ENCODE assay signal across 8 cellular contexts in the genomic region with DNA sequence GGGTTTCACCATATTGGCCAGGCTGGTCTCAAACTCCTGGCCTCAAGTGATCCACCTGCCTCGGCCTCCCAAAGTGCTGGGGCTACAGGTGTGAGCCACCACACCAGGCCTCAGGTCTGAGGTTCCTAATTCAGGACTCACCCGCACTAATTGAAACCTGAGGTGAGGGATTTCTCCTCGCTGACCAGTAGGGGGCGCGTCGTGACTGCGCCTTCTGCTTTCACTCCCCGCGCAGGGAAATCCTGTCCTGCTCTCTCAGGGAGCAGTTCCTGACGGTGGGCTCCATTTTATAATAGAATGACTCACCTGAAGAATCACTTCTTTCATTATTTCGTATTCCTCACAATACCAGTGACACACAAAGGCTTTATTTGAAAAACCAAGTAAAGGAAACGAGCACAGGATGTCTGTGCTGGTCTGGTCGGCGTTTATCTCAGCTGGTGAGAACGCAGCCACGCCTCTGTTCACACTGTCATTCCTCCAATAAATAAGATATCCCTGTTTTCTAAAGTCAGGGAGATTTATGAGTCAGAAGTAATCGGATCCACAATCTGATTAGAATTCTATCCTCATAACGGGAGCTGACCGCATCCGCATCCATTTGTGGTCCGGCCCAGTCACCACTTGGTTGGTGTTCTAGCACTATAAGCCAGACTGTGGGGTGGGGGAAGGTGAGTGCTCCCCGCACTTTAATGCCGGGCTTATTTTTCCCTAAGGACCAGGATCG.
DNase-seq lines count a peak whose midpoint lies in the region; ATAC-seq and TF ChIP-seq lines count a peak whose summit lies in the region.

No MANE protein-coding gene starts in this region.

- H3K4me3 ChIP-seq in AG10803 (ENCODE audit: low read length) (peak overlapping the region; percentile 44), epithelial cell of esophagus (ENCODE audit: low read length) (peak overlapping the region; percentile 39)

- ATAC-seq in GM19035 (IDR thresholded peaks at IDR 0.05; ENCODE audit: unreplicated experiment) (peak; percentile 68), HG03439 (IDR thresholded peaks at IDR 0.05; ENCODE audit: unreplicated experiment) (peak; percentile 65)

- TF ChIP-seq CTCF in AG10803 (conservative IDR thresholded peaks at IDR 0.05; ENCODE audit: low read length) = peak; percentile 82
- TF ChIP-seq CTCF in epithelial cell of esophagus (IDR thresholded peaks at IDR 0.05; ENCODE audit: insufficient read depth, low read depth, low read length, missing control alignments) = peak; percentile 88

- DNase-seq in AG10803 (ENCODE audit: low read depth) (peak; percentile 74), NOMO-1 treated with dmso at 0.1 percent for 144 hours (lab: John Stamatoyannopoulos, UW; ENCODE audit: unreplicated experiment) (peak; percentile 42), activated T-cell treated with anti-CD3 and anti-CD28 coated beads for 24 hours (ENCODE audit: low read depth) (peak; percentile 85), epithelial cell of esophagus (ENCODE audit: low read depth) (peak; percentile 94), midbrain (lab: John Stamatoyannopoulos, UW) (peak; percentile 82)
- DNase-seq in stimulated activated CD8-positive, alpha-beta memory T cell treated with anti-CD3 and anti-CD28 coated beads, Interleukin-15, amount 100 ng/mL, for 4 hours (ENCODE audit: low read depth in 2 of 2) = peak; percentile 63 to 69

Comparison
In these comparisons a context has a peak if more than half of its experiments do, and no peak if none do; other contexts are left out.
1. Peak in every context shown above with its lines: DNase-seq, ATAC-seq and H3K4me3 ChIP-seq.
2. DNase-seq: peak in every context shown above with its lines; median percentile 94 in epithelial cell of esophagus; 85 in activated T-cell treated with anti-CD3 and anti-CD28 coated beads for 24 hours; 82 in midbrain; 74 in AG10803; 66 in stimulated activated CD8-positive, alpha-beta memory T cell treated with anti-CD3 and anti-CD28 coated beads, Interleukin-15, amount 100 ng/mL, for 4 hours; 42 in NOMO-1 treated with dmso at 0.1 percent for 144 hours.